8 cellular contexts compared by ENCODE assay signal in the genomic region with DNA sequence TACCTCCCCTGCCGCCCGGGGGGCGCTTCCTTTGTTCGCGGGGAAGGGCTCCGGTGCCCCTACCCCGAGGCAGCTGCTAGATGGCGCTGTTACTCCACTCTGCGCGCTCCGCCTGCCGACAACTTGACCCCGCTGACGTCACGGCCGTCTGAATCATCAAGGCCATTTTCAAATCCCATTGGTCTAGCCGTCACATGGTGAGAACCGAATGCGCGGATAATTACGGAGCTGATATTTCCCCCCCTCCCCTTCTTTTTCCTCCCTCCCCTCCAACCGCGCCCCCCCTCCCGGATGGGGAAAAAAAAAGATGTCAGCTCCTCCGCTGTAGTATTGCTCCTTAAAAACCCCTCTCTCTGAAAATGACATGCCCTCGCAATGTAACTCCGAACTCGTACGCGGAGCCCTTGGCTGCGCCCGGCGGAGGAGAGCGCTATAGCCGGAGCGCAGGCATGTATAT. TPM values are rescaled to one million over a fixed set of nuclear protein-coding genes. Genes with fewer than 3 reads are reported as not detected.
A peak's percentile ranks its signal among the peaks of the same experiment; 100 is the strongest.
DNase-seq lines count a peak whose midpoint lies in the region; ATAC-seq lines count a peak whose summit lies in the region.

Gene HOXC10 (plus strand): TSS at position 246 of the 457 bp plus-strand sequence. CDS start 114 bp downstream, at position 360.

- DNase-seq in Ammon's horn (ENCODE audit: low spot score) (peak; percentile 61), NCI-H2171 treated with DMSO at 0.1 percent for 48 hours (lab: John Stamatoyannopoulos, UW) (peak; percentile 95), dermis blood vessel endothelial cell (peak; percentile 82), lung microvascular endothelial cell (ENCODE audit: low read depth in 2 of 2) (peak; percentile 85 to 87)
- DNase-seq in activated CD4-positive, alpha-beta T cell treated with anti-CD3 and anti-CD28 coated beads for 24 hours (ENCODE audit: low read depth in 2 of 2): peak; percentile 69 to 88
- DNase-seq in stimulated activated CD8-positive, alpha-beta memory T cell treated with anti-CD3 and anti-CD28 coated beads, Interleukin-15, amount 100 ng/mL, for 4 hours (ENCODE audit: low read depth in 2 of 2): peak; percentile 41 to 64

- peak; percentile 61 for ATAC-seq in GM21526 (IDR thresholded peaks at IDR 0.05; ENCODE audit: low FRiP score, unreplicated experiment)
- no peak for ATAC-seq in HG03039 (IDR thresholded peaks at IDR 0.05; ENCODE audit: unreplicated experiment)

RNA-seq across cellular contexts. Expression of gene HOXC10, which starts in this region (rescaled TPM):
- 0.28 and 0.85 TPM in 2 replicates for total RNA-seq in dermis blood vessel endothelial cell
- total RNA-seq in lung microvascular endothelial cell: not detected in 2 replicates

Comparison
In these comparisons a context has a peak if more than half of its experiments do, and no peak if none do; other contexts are left out.
1. Peak in DNase-seq in dermis blood vessel endothelial cell; RNA of the gene not detected or under 1 TPM.
2. Peak in DNase-seq in lung microvascular endothelial cell; RNA of the gene not detected or under 1 TPM.